19 cellular contexts compared by ENCODE assay signal in the genomic region with DNA sequence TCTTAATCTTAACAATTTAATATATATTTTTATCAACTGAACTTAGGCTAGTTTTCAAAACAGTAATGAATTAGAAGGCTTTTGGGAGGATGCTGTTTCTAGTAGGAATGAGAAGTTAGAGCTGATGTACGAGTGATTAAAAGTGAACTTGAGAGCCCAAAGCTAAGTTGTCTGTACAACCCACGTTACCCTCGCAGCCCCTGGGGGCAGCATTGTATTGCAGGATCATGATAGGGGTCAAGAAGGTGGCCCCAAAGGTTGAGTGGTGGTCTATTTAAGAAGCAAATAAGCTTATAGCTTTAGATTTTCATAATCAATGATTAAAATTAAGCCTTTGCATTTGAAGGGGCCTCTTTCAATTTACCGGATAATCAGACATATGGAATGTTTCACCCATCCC.
"Had no signal": no experiment of that assay in that cellular context is flagged by ENCODE, and none has a peak within 500 bp of the region (broad histone marks: within the 10 kb centered on the region; RNA-seq: fewer than 3 reads in every experiment).

No MANE protein-coding gene starts in this region.

- DNase-seq: activated T-cell treated with anti-CD3 and anti-CD28 coated beads, Interleukin-2, amount 50 U/mL, for 1 hour; central memory CD4-positive, alpha-beta T cell; effector memory CD4-positive, alpha-beta T cell; foreskin melanocyte; kidney glomerular epithelial cell; left lung; naive thymus-derived CD4-positive, alpha-beta T cell; sigmoid colon; stimulated activated CD4-positive, alpha-beta T cell treated with anti-CD3 and anti-CD28 coated beads, Interleukin-2, amount 100 ng/mL, for 48 hours; stimulated activated CD8-positive, alpha-beta memory T cell treated with anti-CD3 and anti-CD28 coated beads, Interleukin-4, amount 100 ng/mL, for 48 hours; stimulated activated naive B cell treated with anti-CD40 and anti-IgM and Interleukin-4, amounts not matched to agents 10 μg/mL and 1 μg/mL and 100 μg/mL, for 72 hours; testis had no signal

- H3K9ac ChIP-seq: neural progenitor cell had no signal

- H3K9me3 ChIP-seq: testis had no signal

- H3K4me1 Mint-ChIP-seq: neural progenitor cell; stimulated activated naive B cell treated with anti-CD40 and anti-IgM and Interleukin-4, amounts not matched to agents 10 μg/mL and 1 μg/mL and 100 μg/mL, for 72 hours had no signal

- H3K27me3 Mint-ChIP-seq: type B pancreatic cell had no signal

- H3K4me1 ChIP-seq: ascending aorta, left lung, neural progenitor cell had no signal

- H3K36me3 ChIP-seq: ascending aorta, left lung, neural progenitor cell, sigmoid colon had no signal

- H3K27ac ChIP-seq: ascending aorta, left lung, neural progenitor cell had no signal

- H2AFZ ChIP-seq: neural progenitor cell had no signal

- H3K4me2 ChIP-seq: neural progenitor cell had no signal

- H3K4me3 ChIP-seq: ascending aorta, left lung, neural progenitor cell, sigmoid colon, testis had no signal

- H3K27me3 ChIP-seq: ascending aorta, left lung, neural progenitor cell, sigmoid colon, testis had no signal

- FAIRE-seq: colon, endothelial cell of umbilical vein had no signal

- ATAC-seq: activated naive CD4-positive, alpha-beta T cell treated with anti-CD3 and anti-CD28 coated beads, Interleukin-2, amount 50 U/mL, for 72 hours; esophagus mucosa; left lung; naive thymus-derived CD4-positive, alpha-beta T cell; stimulated activated naive B cell treated with anti-CD40 and anti-IgM and Interleukin-4, amounts not matched to agents 10 μg/mL and 1 μg/mL and 100 μg/mL, for 72 hours had no signal

- H3K4me3 Mint-ChIP-seq: naive thymus-derived CD4-positive, alpha-beta T cell; neural progenitor cell; stimulated activated naive B cell treated with anti-CD40 and anti-IgM and Interleukin-4, amounts not matched to agents 10 μg/mL and 1 μg/mL and 100 μg/mL, for 72 hours; type B pancreatic cell had no signal

- H3K27ac Mint-ChIP-seq: activated naive CD4-positive, alpha-beta T cell treated with anti-CD3 and anti-CD28 coated beads, Interleukin-2, amount 50 U/mL, for 72 hours; naive thymus-derived CD4-positive, alpha-beta T cell; neural progenitor cell; stimulated activated naive B cell treated with anti-CD40 and anti-IgM and Interleukin-4, amounts not matched to agents 10 μg/mL and 1 μg/mL and 100 μg/mL, for 72 hours; type B pancreatic cell had no signal
